Comparison of ENCODE assay signal across 31 cellular contexts in genomic region chr17:81813861-81814683, GRCh38. TPM values are rescaled to one million over a fixed set of nuclear protein-coding genes. Genes with fewer than 3 reads are reported as not detected.
"Had no signal": no experiment of that assay in that cellular context is flagged by ENCODE, and none has a peak within 500 bp of the region (broad histone marks: within the 10 kb centered on the region; RNA-seq: fewer than 3 reads in every experiment).

No MANE protein-coding gene starts in this region.

- H3K4me3 Mint-ChIP-seq: endodermal cell; immature natural killer cell; naive thymus-derived CD8-positive, alpha-beta T cell; nephron progenitor cell; stimulated activated memory B cell treated with anti-CD40 and anti-IgM and Interleukin-4, amounts not matched to agents 10 μg/mL and 1 μg/mL and 100 μg/mL, for 72 hours; stimulated activated naive CD8-positive, alpha-beta T cell treated with anti-CD3 and anti-CD28 coated beads, Interleukin-15, Interleukin-2, amounts not matched to agents 100 ng/mL and 50 ng/mL, for 24 hours had no signal

- H3K27me3 ChIP-seq: ovary, uterus had no signal

- H3K4me3 ChIP-seq: dorsolateral prefrontal cortex, heart right ventricle, lower lobe of right lung, ovary, skin epidermis, spleen, thoracic aorta, tibial nerve, upper lobe of left lung, uterus had no signal

- H3K27ac Mint-ChIP-seq: endodermal cell; immature natural killer cell; naive thymus-derived CD8-positive, alpha-beta T cell; nephron progenitor cell; stimulated activated memory B cell treated with anti-CD40 and anti-IgM and Interleukin-4, amounts not matched to agents 10 μg/mL and 1 μg/mL and 100 μg/mL, for 72 hours; stimulated activated naive CD8-positive, alpha-beta T cell treated with anti-CD3 and anti-CD28 coated beads, Interleukin-15, Interleukin-2, amounts not matched to agents 100 ng/mL and 50 ng/mL, for 24 hours had no signal

- H3K27ac ChIP-seq: dorsolateral prefrontal cortex, epithelial cell of prostate, heart right ventricle, lower lobe of right lung, ovary, spleen, thoracic aorta, tibial nerve, upper lobe of left lung, uterus had no signal

- ATAC-seq: heart right ventricle; left ventricle myocardium superior; naive thymus-derived CD8-positive, alpha-beta T cell; stimulated activated memory B cell treated with anti-CD40 and anti-IgM and Interleukin-4, amounts not matched to agents 10 μg/mL and 1 μg/mL and 100 μg/mL, for 72 hours had no signal

- H3K4me1 Mint-ChIP-seq: endodermal cell, immature natural killer cell had no signal

- FAIRE-seq: colon had no signal

- H3K9me3 ChIP-seq: heart right ventricle, lower lobe of right lung, ovary, spleen, thoracic aorta, tibial nerve, upper lobe of left lung, uterus had no signal

- H3K36me3 ChIP-seq: heart right ventricle, lower lobe of right lung, ovary, spleen, thoracic aorta, tibial nerve, upper lobe of left lung, uterus had no signal

- H3K36me3 Mint-ChIP-seq: immature natural killer cell; naive thymus-derived CD8-positive, alpha-beta T cell; stimulated activated memory B cell treated with anti-CD40 and anti-IgM and Interleukin-4, amounts not matched to agents 10 μg/mL and 1 μg/mL and 100 μg/mL, for 72 hours had no signal

- H3K4me1 ChIP-seq: heart right ventricle, lower lobe of right lung, spleen, tibial nerve, upper lobe of left lung, uterus had no signal

- DNase-seq: dorsolateral prefrontal cortex; effector CD8-positive, alpha-beta T cell; endodermal cell; foreskin fibroblast; glutamatergic neuron; heart right ventricle; hippocampal formation; immature natural killer cell; islet precursor cell; left ventricle myocardium superior; lower lobe of right lung; naive thymus-derived CD8-positive, alpha-beta T cell; nephron progenitor cell; occipital lobe; ovary; retina; spleen; stimulated activated CD4-positive, alpha-beta T cell treated with anti-CD3 and anti-CD28 coated beads, Interleukin-4, amount 100 ng/mL, for 4 hours; uterus had no signal

- H3K9me3 Mint-ChIP-seq: endodermal cell; nephron progenitor cell; stimulated activated memory B cell treated with anti-CD40 and anti-IgM and Interleukin-4, amounts not matched to agents 10 μg/mL and 1 μg/mL and 100 μg/mL, for 72 hours; stimulated activated naive CD8-positive, alpha-beta T cell treated with anti-CD3 and anti-CD28 coated beads, Interleukin-15, Interleukin-2, amounts not matched to agents 100 ng/mL and 50 ng/mL, for 24 hours had no signal

RNA-seq across cellular contexts. Expression of gene GCGR, which starts 10.1 kb away (rescaled TPM):
- total RNA-seq: heart right ventricle; left ventricle myocardium superior; lower lobe of right lung; myocyte; naive thymus-derived CD8-positive, alpha-beta T cell; occipital lobe; ovary; posterior vena cava; pulmonary artery endothelial cell; thoracic aorta; uterus had no signal

RNA-seq across cellular contexts. Expression of gene PPP1R27, which starts 20.8 kb away (rescaled TPM):
- total RNA-seq: endodermal cell; lower lobe of right lung; mesenteric fat pad; naive thymus-derived CD8-positive, alpha-beta T cell; occipital lobe; ovary; posterior vena cava; pulmonary artery endothelial cell; spleen; thoracic aorta; upper lobe of left lung had no signal
